Comparison of ENCODE assay signal across 9 cellular contexts in genomic region chr2:101063753-101064502, GRCh38.
A peak's percentile ranks its signal among the peaks of the same experiment; 100 is the strongest.
DNase-seq lines count a peak whose midpoint lies in the region; ATAC-seq, FAIRE-seq and TF ChIP-seq lines count a peak whose summit lies in the region.
"Had no signal": no experiment of that assay in that cellular context is flagged by ENCODE, and none has a peak within 500 bp of the region (broad histone marks: within the 10 kb centered on the region; RNA-seq: fewer than 3 reads in every experiment).

No MANE protein-coding gene starts in this region.

- 53 to 63% (median 58%) methylated on average over 3 of the region's 3 CpGs for WGBS in ovary, 3 donors
- 76 to 90% (median 88%) methylated on average over 3 of the region's 3 CpGs for WGBS in small intestine, 3 donors

- no peak for TF ChIP-seq POLR2A in ovary (IDR thresholded peaks at IDR 0.05)

- H3K4me1 ChIP-seq in RWPE2 (ENCODE audit: insufficient read depth, poor library complexity, severe bottlenecking) (peaks cover 26% of the 10 kb centered on the region), ovary (ENCODE audit: insufficient read depth) (peaks cover 1% of the 10 kb centered on the region), small intestine (ENCODE audit: control insufficient read depth in 2 of 2, insufficient read depth in 1 of 2, low read depth in 1 of 2, low read length in 1 of 2) (peaks cover 0 to 4% of the 10 kb centered on the region in 2 donors)

- H3K4me1 Mint-ChIP-seq in stimulated activated memory B cell treated with anti-CD40 and anti-IgM and Interleukin-4, amounts not matched to agents 10 μg/mL and 1 μg/mL and 100 μg/mL, for 72 hours, result peaks cover 13% of the 10 kb centered on the region
- H3K4me1 Mint-ChIP-seq: activated CD4-positive, alpha-beta memory T cell treated with anti-CD3 and anti-CD28 coated beads, Interleukin-2, amount 10 ng/mL, durations not matched to agents 7 days and 5 days had no signal

- H3K9me3 Mint-ChIP-seq in stimulated activated memory B cell treated with anti-CD40 and anti-IgM and Interleukin-4, amounts not matched to agents 10 μg/mL and 1 μg/mL and 100 μg/mL, for 72 hours, result no peaks in the 10 kb centered on the region
- H3K9me3 Mint-ChIP-seq: activated CD4-positive, alpha-beta memory T cell treated with anti-CD3 and anti-CD28 coated beads, Interleukin-2, amount 10 ng/mL, durations not matched to agents 7 days and 5 days had no signal

- peak overlapping the region; percentile 59 for H3K27ac Mint-ChIP-seq in stimulated activated memory B cell treated with anti-CD40 and anti-IgM and Interleukin-4, amounts not matched to agents 10 μg/mL and 1 μg/mL and 100 μg/mL, for 72 hours
- H3K27ac Mint-ChIP-seq: activated CD4-positive, alpha-beta memory T cell treated with anti-CD3 and anti-CD28 coated beads, Interleukin-2, amount 10 ng/mL, durations not matched to agents 7 days and 5 days had no signal

- H3K9me3 ChIP-seq in RWPE2 (ENCODE audit: severe bottlenecking) (no peaks in the 10 kb centered on the region), ovary (no peaks in the 10 kb centered on the region), small intestine (ENCODE audit: control insufficient read depth, low read depth) (no peaks in the 10 kb centered on the region)

- TF ChIP-seq EP300 in ovary (IDR thresholded peaks at IDR 0.05), result no peak

- intact Hi-C loops in ovary (cut with DNase I), result no loop called here

- H3K4me3 Mint-ChIP-seq in stimulated activated memory B cell treated with anti-CD40 and anti-IgM and Interleukin-4, amounts not matched to agents 10 μg/mL and 1 μg/mL and 100 μg/mL, for 72 hours, result no peak overlapping the region
- H3K4me3 Mint-ChIP-seq: activated CD4-positive, alpha-beta memory T cell treated with anti-CD3 and anti-CD28 coated beads, Interleukin-2, amount 10 ng/mL, durations not matched to agents 7 days and 5 days had no signal

- H3K36me3 Mint-ChIP-seq in stimulated activated memory B cell treated with anti-CD40 and anti-IgM and Interleukin-4, amounts not matched to agents 10 μg/mL and 1 μg/mL and 100 μg/mL, for 72 hours, result peaks cover 5% of the 10 kb centered on the region

- H3K36me3 ChIP-seq in RWPE2 (ENCODE audit: low read depth), result peaks cover 8% of the 10 kb centered on the region
- H3K36me3 ChIP-seq in ovary, result no peaks in the 10 kb centered on the region
- no peaks in the 10 kb centered on the region for H3K36me3 ChIP-seq in H7 (replicated peaks; ENCODE audit: control insufficient read depth, insufficient read depth, low read length)
- H3K36me3 ChIP-seq in small intestine (ENCODE audit: control insufficient read depth in 2 of 2, insufficient read depth in 2 of 2, low read length in 2 of 2), result no peaks in the 10 kb centered on the region

- no peaks in the 10 kb centered on the region for H3K27me3 Mint-ChIP-seq in stimulated activated memory B cell treated with anti-CD40 and anti-IgM and Interleukin-4, amounts not matched to agents 10 μg/mL and 1 μg/mL and 100 μg/mL, for 72 hours

- FAIRE-seq in small intestine (lab: Jason Lieb, UNC), result no peak

- peak; percentile 6 for ATAC-seq in GM18511 (IDR thresholded peaks at IDR 0.05; ENCODE audit: unreplicated experiment)
- peak; percentile 53; the same call in 2 of the 3 replicates for ATAC-seq in RWPE2 (ENCODE audit: low read depth)
- no peak for ATAC-seq in stimulated activated memory B cell treated with anti-CD40 and anti-IgM and Interleukin-4, amounts not matched to agents 10 μg/mL and 1 μg/mL and 100 μg/mL, for 72 hours
- no peak for ATAC-seq in HG02610 (IDR thresholded peaks at IDR 0.05; ENCODE audit: unreplicated experiment)

- no peak overlapping the region for H3K4me3 ChIP-seq in RWPE2 (ENCODE audit: severe bottlenecking)
- H3K4me3 ChIP-seq in foreskin fibroblast (ENCODE audit: low read depth in 1 of 2, low read length in 2 of 2), result no peak overlapping the region
- no peak overlapping the region for H3K4me3 ChIP-seq in ovary
- H3K4me3 ChIP-seq in H7 (ENCODE audit: insufficient read depth, low read depth, low read length), result no peak overlapping the region
- no peak overlapping the region for H3K4me3 ChIP-seq in small intestine (ENCODE audit: low read depth in 1 of 2, low read length in 2 of 2)

- no peaks in the 10 kb centered on the region for H3K27me3 ChIP-seq in RWPE2 (ENCODE audit: insufficient read depth, poor library complexity, severe bottlenecking)
- H3K27me3 ChIP-seq in ovary, result no peaks in the 10 kb centered on the region
- no peaks in the 10 kb centered on the region for H3K27me3 ChIP-seq in H7 (ENCODE audit: control insufficient read depth, insufficient read depth, low read length)
- no peaks in the 10 kb centered on the region for H3K27me3 ChIP-seq in small intestine (ENCODE audit: control insufficient read depth in 2 of 2, insufficient read depth in 2 of 2, low read length in 2 of 2)

- H3K27ac ChIP-seq in RWPE2 (ENCODE audit: poor library complexity, severe bottlenecking) (peak overlapping the region; percentile 38), ovary (no peak overlapping the region), small intestine (ENCODE audit: low read depth in 1 of 2, low read length in 1 of 2) (peak overlapping the region in 1 of 2 donors; percentile 1)

- TF ChIP-seq CTCF in RWPE2 (IDR thresholded peaks at IDR 0.05; ENCODE audit: poor library complexity, severe bottlenecking) (no peak), foreskin fibroblast (IDR thresholded peaks at IDR 0.05; ENCODE audit: low read depth, low read length) (no peak), ovary (IDR thresholded peaks at IDR 0.05) (no peak)

- DNase-seq in RWPE2 (ENCODE audit: low spot score) (no peak), foreskin fibroblast (peak; percentile 33 to 73), ovary (no peak), H7 (no peak), small intestine (no peak)
- DNase-seq: activated CD4-positive, alpha-beta memory T cell treated with anti-CD3 and anti-CD28 coated beads, Interleukin-2, amount 10 ng/mL, durations not matched to agents 7 days and 5 days had no signal

Comparison
In these comparisons a context has a peak if more than half of its experiments do, and no peak if none do; other contexts are left out.
1. ATAC-seq: peak in GM18511 (single experiment) and RWPE2 (single experiment); none in stimulated activated memory B cell treated with anti-CD40 and anti-IgM and Interleukin-4, amounts not matched to agents 10 μg/mL and 1 μg/mL and 100 μg/mL, for 72 hours (single experiment) and HG02610 (single experiment).
2. DNase-seq: peak in foreskin fibroblast (2 of 2); none in RWPE2 (single experiment), ovary (0 of 5), H7 (single experiment) and small intestine (single experiment).